ENCODE assay signal across 8 cellular contexts in genomic region chr10:96651998-96652431, GRCh38.
DNase-seq lines count a peak whose midpoint lies in the region; ATAC-seq, FAIRE-seq and TF ChIP-seq lines count a peak whose summit lies in the region.

No MANE protein-coding gene starts in this region.

- peak; percentile 58 for ATAC-seq in GM21737 (IDR thresholded peaks at IDR 0.05; ENCODE audit: unreplicated experiment)

- TF ChIP-seq POLR2A in GM12892 (IDR thresholded peaks at IDR 0.05; ENCODE audit: low read depth, low read length) = no peak

- FAIRE-seq in GM12892 (lab: Jason Lieb, UNC) = peak; percentile 85

- DNase-seq in GM12892 (ENCODE audit: insufficient read length) = peak; percentile 31
- DNase-seq in NOMO-1 treated with DMSO at 0.1 percent for 48 hours (lab: John Stamatoyannopoulos, UW; ENCODE audit: unreplicated experiment) = peak; percentile 91
- peak; percentile 88 for DNase-seq in foreskin melanocyte
- no peak for DNase-seq in NCI-H1930 (lab: John Stamatoyannopoulos, UW)
- DNase-seq in NCI-H524 (lab: John Stamatoyannopoulos, UW) = no peak
- no peak for DNase-seq in NCI-H345 treated with DMSO at 0.1 percent for 48 hours (lab: John Stamatoyannopoulos, UW; ENCODE audit: unreplicated experiment)
- DNase-seq in DMS 273 treated with DMSO at 0.1 percent for 48 hours (lab: John Stamatoyannopoulos, UW) = no peak

Comparison
In these comparisons a context has a peak if more than half of its experiments do, and no peak if none do; other contexts are left out.
1. DNase-seq: peak in GM12892 (single experiment), NOMO-1 treated with DMSO at 0.1 percent for 48 hours (single experiment) and foreskin melanocyte (single experiment); none in NCI-H1930 (0 of 2), NCI-H524 (0 of 2), NCI-H345 treated with DMSO at 0.1 percent for 48 hours (single experiment) and DMS 273 treated with DMSO at 0.1 percent for 48 hours (single experiment).